ENCODE assay signal across 1 cellular context in genomic region chr13:75749407-75749806, GRCh38.
TF ChIP-seq lines count a peak whose summit lies in the region.

No MANE protein-coding gene starts in this region.

TF ChIP-seq in GM23338, 12 proteins besides CTCF, POLR2A, EP300 and RAD21 (continued from another document):
- TF ChIP-seq ETS1 (IDR thresholded peaks at IDR 0.05) (no peak), JUNB (IDR thresholded peaks at IDR 0.05; ENCODE audit: unreplicated experiment) (no peak), NANOG (IDR thresholded peaks at IDR 0.05; ENCODE audit: borderline replicate concordance) (no peak), ZNF114 (CRISPR knock-in tag; IDR thresholded peaks at IDR 0.05) (no peak), EZH2phosphoT487 (IDR thresholded peaks at IDR 0.05; ENCODE audit: unreplicated experiment) (no peak)
